In genomic region chr17:7130626-7131467, GRCh38 we compare ENCODE assay signal across 12 cellular contexts. TPM values are rescaled to one million over a fixed set of nuclear protein-coding genes. Genes with fewer than 3 reads are reported as not detected.
DNase-seq lines count a peak whose midpoint lies in the region; ATAC-seq and TF ChIP-seq lines count a peak whose summit lies in the region.
"Had no signal": no experiment of that assay in that cellular context is flagged by ENCODE, and none has a peak within 500 bp of the region (broad histone marks: within the 10 kb centered on the region; RNA-seq: fewer than 3 reads in every experiment).

No MANE protein-coding gene starts in this region.

- no peak overlapping the region for H3K4me3 Mint-ChIP-seq in T-helper 1 cell treated with Interleukin-12 subunit alpha and Interleukin-12 subunit beta and Interleukin-4 antibody, amounts not matched to agents 30 μg/mL and 1 μg/mL, for 36 hours
- peak overlapping the region; percentile 3 to 38 for H3K4me3 Mint-ChIP-seq in stimulated activated naive B cell treated with anti-CD40 and anti-IgM and Interleukin-4, amounts not matched to agents 10 μg/mL and 1 μg/mL and 100 μg/mL, for 72 hours

- H3K4me1 ChIP-seq in Peyer's patch: peaks cover 0 to 5% (median 0%) of the 10 kb centered on the region in 4 donors
- H3K4me1 ChIP-seq in iPS-20b (ENCODE audit: insufficient read depth, low read length): peaks cover 33% of the 10 kb centered on the region

- no peaks in the 10 kb centered on the region for H3K36me3 Mint-ChIP-seq in T-helper 1 cell treated with Interleukin-12 subunit alpha and Interleukin-12 subunit beta and Interleukin-4 antibody, amounts not matched to agents 30 μg/mL and 1 μg/mL, for 36 hours (ENCODE audit: low read depth)
- H3K36me3 Mint-ChIP-seq in stimulated activated naive B cell treated with anti-CD40 and anti-IgM and Interleukin-4, amounts not matched to agents 10 μg/mL and 1 μg/mL and 100 μg/mL, for 72 hours: peaks cover 0 to 2% of the 10 kb centered on the region in 2 donors

- no peak for TF ChIP-seq CTCF in Peyer's patch (IDR thresholded peaks at IDR 0.05)

- H3K27ac Mint-ChIP-seq in T-helper 1 cell treated with Interleukin-12 subunit alpha and Interleukin-12 subunit beta and Interleukin-4 antibody, amounts not matched to agents 30 μg/mL and 1 μg/mL, for 36 hours: peak overlapping the region; percentile 94
- H3K27ac Mint-ChIP-seq in stimulated activated naive B cell treated with anti-CD40 and anti-IgM and Interleukin-4, amounts not matched to agents 10 μg/mL and 1 μg/mL and 100 μg/mL, for 72 hours: peak overlapping the region; percentile 75

- no peak for TF ChIP-seq POLR2A in Peyer's patch (IDR thresholded peaks at IDR 0.05)
- no peak for TF ChIP-seq POLR2A in erythroblast (IDR thresholded peaks at IDR 0.05; ENCODE audit: low read length)

- no peak for DNase-seq in T-helper 1 cell
- DNase-seq in Peyer's patch: no peak
- no peak for DNase-seq in stimulated activated naive B cell treated with anti-CD40 and anti-IgM and Interleukin-4, amounts not matched to agents 10 μg/mL and 1 μg/mL and 100 μg/mL, for 72 hours
- no peak for DNase-seq in SKM-1 (lab: John Stamatoyannopoulos, UW; ENCODE audit: unreplicated experiment)
- no peak for DNase-seq in erythroblast (lab: John Stamatoyannopoulos, UW)
- no peak for DNase-seq in A172 (ENCODE audit: low spot score)
- DNase-seq: cerebellar nuclear complex had no signal

- H3K27ac ChIP-seq in Peyer's patch (peak overlapping the region in 3 of 4 donors; percentile 11 to 31 (median 19)), iPS-20b (ENCODE audit: low read length) (peak overlapping the region; percentile 78)
- H3K27ac ChIP-seq: neutrophil, vagina had no signal

- H3K4me1 Mint-ChIP-seq in T-helper 1 cell treated with Interleukin-12 subunit alpha and Interleukin-12 subunit beta and Interleukin-4 antibody, amounts not matched to agents 30 μg/mL and 1 μg/mL, for 36 hours (ENCODE audit: low read depth): peaks cover 20% of the 10 kb centered on the region
- H3K4me1 Mint-ChIP-seq in stimulated activated naive B cell treated with anti-CD40 and anti-IgM and Interleukin-4, amounts not matched to agents 10 μg/mL and 1 μg/mL and 100 μg/mL, for 72 hours: peaks cover 27 to 45% of the 10 kb centered on the region in 2 donors

- no peaks in the 10 kb centered on the region for H3K9me3 ChIP-seq in Peyer's patch
- H3K9me3 ChIP-seq in iPS-20b (ENCODE audit: insufficient read depth, low read depth, low read length): no peaks in the 10 kb centered on the region
- H3K9me3 ChIP-seq: neutrophil, vagina had no signal

- H3K9me3 Mint-ChIP-seq in T-helper 1 cell treated with Interleukin-12 subunit alpha and Interleukin-12 subunit beta and Interleukin-4 antibody, amounts not matched to agents 30 μg/mL and 1 μg/mL, for 36 hours: no peaks in the 10 kb centered on the region
- H3K9me3 Mint-ChIP-seq in stimulated activated naive B cell treated with anti-CD40 and anti-IgM and Interleukin-4, amounts not matched to agents 10 μg/mL and 1 μg/mL and 100 μg/mL, for 72 hours: no peaks in the 10 kb centered on the region

- no peaks in the 10 kb centered on the region for H3K36me3 ChIP-seq in Peyer's patch
- H3K36me3 ChIP-seq in iPS-20b (ENCODE audit: insufficient read depth, low read depth, low read length): no peaks in the 10 kb centered on the region
- H3K36me3 ChIP-seq: neutrophil, vagina had no signal

- H3K4me3 ChIP-seq in Peyer's patch (no peak overlapping the region), iPS-20b (ENCODE audit: low read length) (peak overlapping the region; percentile 28; the same call in 1 of the 2 replicates)
- H3K4me3 ChIP-seq: vagina had no signal

- peak overlapping the region; percentile 72; the same call in 1 of the 2 replicates for H3K9ac ChIP-seq in iPS-20b (ENCODE audit: low read depth, low read length)

- H3K27me3 ChIP-seq in Peyer's patch: no peaks in the 10 kb centered on the region
- H3K27me3 ChIP-seq in iPS-20b (ENCODE audit: insufficient read depth, low read length): peaks cover 27% of the 10 kb centered on the region; the same call in 1 of the 2 replicates
- H3K27me3 ChIP-seq: vagina had no signal

- no peak for ATAC-seq in stimulated activated naive B cell treated with anti-CD40 and anti-IgM and Interleukin-4, amounts not matched to agents 10 μg/mL and 1 μg/mL and 100 μg/mL, for 72 hours (replicated peaks)

- no peaks in the 10 kb centered on the region for H3K27me3 Mint-ChIP-seq in T-helper 1 cell treated with Interleukin-12 subunit alpha and Interleukin-12 subunit beta and Interleukin-4 antibody, amounts not matched to agents 30 μg/mL and 1 μg/mL, for 36 hours (ENCODE audit: low read depth)
- peaks cover 0 to 17% of the 10 kb centered on the region in 2 donors for H3K27me3 Mint-ChIP-seq in stimulated activated naive B cell treated with anti-CD40 and anti-IgM and Interleukin-4, amounts not matched to agents 10 μg/mL and 1 μg/mL and 100 μg/mL, for 72 hours

RNA-seq across cellular contexts. Expression of gene ASGR2, which starts 16.2 kb away (rescaled TPM):
- total RNA-seq in Peyer's patch: not detected
- not detected in 2 replicates for total RNA-seq in A172 (2014; rRNA removed; shearing (Covaris generic))
- total RNA-seq: NCI-H460 had no signal

RNA-seq across cellular contexts. Expression of gene ASGR1, which starts 48.3 kb away (rescaled TPM):
- total RNA-seq in Peyer's patch: 1 to 10 TPM in 1 of 4 donors, under 1 TPM in 2, not detected in 1; 0.88 to 2.5 (median 0.94) TPM
- 0.86 and 0.98 TPM in 2 replicates for total RNA-seq in A172 (2014; rRNA removed; shearing (Covaris generic))

RNA-seq across cellular contexts. Expression of gene CLEC10A, which starts 50.8 kb away (rescaled TPM):
- 1 to 10 TPM; 1.8 to 9.9 (median 5.6) TPM for total RNA-seq in Peyer's patch
- not detected in 2 replicates for total RNA-seq in A172 (2014; rRNA removed; shearing (Covaris generic))
- total RNA-seq: NCI-H460 had no signal
